1 cellular context compared by ENCODE assay signal in the genomic region with DNA sequence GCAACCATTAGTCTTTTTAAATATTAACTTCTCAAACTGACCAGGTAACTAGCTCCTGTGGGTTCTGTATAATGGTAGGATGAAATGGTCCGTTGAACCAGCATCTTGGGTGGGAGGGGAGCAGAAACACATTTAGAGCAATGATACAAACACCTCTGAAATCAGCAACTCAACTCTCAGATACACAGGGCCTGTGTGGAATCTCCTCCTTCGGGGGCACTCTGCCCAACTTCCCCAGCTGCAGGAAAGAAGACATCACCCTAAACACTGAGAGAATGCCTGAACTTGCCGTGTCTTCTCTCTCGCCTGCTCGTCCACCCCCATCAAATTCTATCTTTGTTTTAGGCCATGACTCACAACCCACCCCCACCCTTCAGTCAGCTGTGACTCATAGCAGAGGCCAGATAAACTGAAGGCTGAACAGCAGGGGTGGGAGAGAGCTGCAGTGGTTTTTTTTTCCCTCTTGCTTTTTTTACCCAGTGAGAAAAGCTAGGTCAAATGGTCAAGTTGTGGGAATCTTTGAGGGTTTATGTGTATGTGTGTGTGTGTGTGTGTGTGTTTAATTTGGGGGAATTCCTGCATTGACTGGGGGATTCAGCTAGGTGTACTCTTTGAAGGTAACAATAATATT.
TF ChIP-seq lines count a peak whose summit lies in the region.

No MANE protein-coding gene starts in this region.

TF ChIP-seq in endothelial cell of umbilical vein, 7 proteins besides CTCF, POLR2A, EP300 and RAD21 (continued from another document):
- no peak for TF ChIP-seq EZH2 (IDR thresholded peaks at IDR 0.05; ENCODE audit: borderline replicate concordance, low read depth, low read length, severe bottlenecking)
TF ChIP-seq in endothelial cell of umbilical vein: peak in this region for 4.
